Comparison of ENCODE assay signal across 28 cellular contexts in genomic region chr2:75324141-75324540, GRCh38.
DNase-seq lines count a peak whose midpoint lies in the region; ATAC-seq and TF ChIP-seq lines count a peak whose summit lies in the region.
"Had no signal": no experiment of that assay in that cellular context is flagged by ENCODE, and none has a peak within 500 bp of the region (broad histone marks: within the 10 kb centered on the region; RNA-seq: fewer than 3 reads in every experiment).

No MANE protein-coding gene starts in this region.

- 96 to 100% methylated on average over 2 of the region's 2 CpGs for WGBS in GM23248 (ENCODE audit: low coverage in 1 of 2, low lambda C conversion rate in 2 of 2, missing lambda C conversion rate in 2 of 2), 2 experiments
- 53 to 77% (median 71%) methylated on average over 2 of the region's 2 CpGs for WGBS in heart left ventricle, 4 donors

- H4K20me1 ChIP-seq in GM23248 (ENCODE audit: insufficient read depth), result no peaks in the 10 kb centered on the region
- H4K20me1 ChIP-seq: BLaER1 had no signal

- no peak for TF ChIP-seq POLR2A in heart left ventricle (IDR thresholded peaks at IDR 0.05)

- in situ Hi-C loops in GM23248 (cut with MboI), result no loop called here

- no peaks in the 10 kb centered on the region for H3K9me2 ChIP-seq in GM23248 (ENCODE audit: insufficient read depth)

- H3K27me3 ChIP-seq in GM23248 (replicated peaks; ENCODE audit: insufficient read depth), result no peaks in the 10 kb centered on the region
- H3K27me3 ChIP-seq in heart left ventricle, result no peaks in the 10 kb centered on the region
- H3K27me3 ChIP-seq: BLaER1, gastroesophageal sphincter, Peyer's patch, stomach, thyroid gland had no signal

- TF ChIP-seq CTCF in fibroblast of pulmonary artery (IDR thresholded peaks at IDR 0.05; ENCODE audit: low read length, missing control alignments) (no peak), retinal pigment epithelial cell (conservative IDR thresholded peaks at IDR 0.05; ENCODE audit: low read depth, low read length) (no peak), heart left ventricle (IDR thresholded peaks at IDR 0.05) (no peak)

- ATAC-seq in heart left ventricle (no peak), GM21786 (IDR thresholded peaks at IDR 0.05; ENCODE audit: unreplicated experiment) (no peak)
- ATAC-seq: activated CD8-positive, alpha-beta T cell treated with anti-CD3 and anti-CD28 coated beads, Interleukin-2, amount 10 ng/mL, durations not matched to agents 7 days and 5 days; gastroesophageal sphincter; HepG2 had no signal

- no peak overlapping the region for H3K4me2 ChIP-seq in GM23248 (ENCODE audit: unreplicated experiment)
- H3K4me2 ChIP-seq: BLaER1, smooth muscle cell had no signal

- H3K79me2 ChIP-seq in GM23248 (ENCODE audit: insufficient read depth), result no peaks in the 10 kb centered on the region

- H3K4me3 ChIP-seq in GM23248, result no peak overlapping the region
- H3K4me3 ChIP-seq in fibroblast of pulmonary artery (replicated peaks; ENCODE audit: low read depth, low read length), result no peak overlapping the region
- no peak overlapping the region for H3K4me3 ChIP-seq in retinal pigment epithelial cell (ENCODE audit: low read length)
- no peak overlapping the region for H3K4me3 ChIP-seq in heart left ventricle
- H3K4me3 ChIP-seq: BLaER1, gastroesophageal sphincter, Peyer's patch, smooth muscle cell, stomach, thyroid gland had no signal

- H3K36me3 ChIP-seq in GM23248 (ENCODE audit: low read depth), result no peaks in the 10 kb centered on the region
- H3K36me3 ChIP-seq in heart left ventricle, result no peaks in the 10 kb centered on the region
- H3K36me3 ChIP-seq: BLaER1, gastroesophageal sphincter, Peyer's patch, stomach, thyroid gland had no signal

- intact Hi-C loops in heart left ventricle (cut with DNase I), result loop anchor here in 2 of 10 donors (2.0 to 5.0 kb wide), 2 partner anchors 37 to 252 kb away; no protein-coding TSS in a partner anchor

- H3F3A ChIP-seq in GM23248 (ENCODE audit: insufficient read depth), result no peaks in the 10 kb centered on the region

- H3K9me3 ChIP-seq in GM23248 (ENCODE audit: low read depth) (no peaks in the 10 kb centered on the region), heart left ventricle (no peaks in the 10 kb centered on the region)
- H3K9me3 ChIP-seq: BLaER1, gastroesophageal sphincter, Peyer's patch, stomach, thyroid gland had no signal

- no peak overlapping the region for H3K9ac ChIP-seq in GM23248
- H3K9ac ChIP-seq: BLaER1 had no signal

- peak; percentile 8 for DNase-seq in GM23248
- DNase-seq in M059J (ENCODE audit: low read depth), result peak; percentile 66
- DNase-seq in fibroblast of pulmonary artery (ENCODE audit: low read depth), result peak; percentile 4
- peak; percentile 5 for DNase-seq in retinal pigment epithelial cell (ENCODE audit: low read depth)
- no peak for DNase-seq in heart left ventricle
- no peak for DNase-seq in NOMO-1 treated with DMSO at 0.1 percent for 48 hours (lab: John Stamatoyannopoulos, UW; ENCODE audit: unreplicated experiment)
- DNase-seq: activated CD4-positive, alpha-beta T cell treated with anti-CD3 and anti-CD28 coated beads for 1 hour; activated CD8-positive, alpha-beta T cell treated with anti-CD3 and anti-CD28 coated beads, Interleukin-2, amount 10 ng/mL, durations not matched to agents 7 days and 5 days; activated effector memory CD4-positive, alpha-beta T cell treated with Interleukin-2 at 50 U/mL for 16 hours; activated T-cell treated with anti-CD3 and anti-CD28 coated beads for 4 hours; aorta; caudate nucleus; endodermal cell; Kasumi-1; NCI-H1092 treated with DMSO at 0.1 percent for 48 hours; NCI-H187 treated with DMSO at 0.1 percent for 48 hours; NCI-H526 treated with DMSO at 0.1 percent for 48 hours; Peyer's patch; retina; stimulated activated CD4-positive, alpha-beta T cell treated with anti-CD3 and anti-CD28 coated beads, Interleukin-1b, Interleukin-23, amount 100 ng/mL, for 48 hours; stomach; T-helper 1 cell; thyroid gland had no signal

- no peaks in the 10 kb centered on the region for H3K4me1 ChIP-seq in GM23248 (ENCODE audit: insufficient read depth)
- H3K4me1 ChIP-seq in heart left ventricle, result peaks cover 0 to 10% (median 0%) of the 10 kb centered on the region in 12 donors
- H3K4me1 ChIP-seq: BLaER1, gastroesophageal sphincter, Peyer's patch, stomach, thyroid gland had no signal

- H3K27ac ChIP-seq in GM23248 (no peak overlapping the region), heart left ventricle (peak overlapping the region in 1 of 12 donors; percentile 1)
- H3K27ac ChIP-seq: BLaER1, gastroesophageal sphincter, Peyer's patch, stomach, thyroid gland had no signal

- no peak overlapping the region for H2AFZ ChIP-seq in GM23248

Comparison
In these comparisons a context has a peak if more than half of its experiments do, and no peak if none do; other contexts are left out.
1. DNase-seq: peak in GM23248 (single experiment), M059J (single experiment), fibroblast of pulmonary artery (single experiment) and retinal pigment epithelial cell (single experiment); none in heart left ventricle (0 of 5) and NOMO-1 treated with DMSO at 0.1 percent for 48 hours (single experiment).